Comparison of ENCODE assay signal across 21 cellular contexts in genomic region chr15:64528871-64529270, GRCh38.
DNase-seq lines count a peak whose midpoint lies in the region; ATAC-seq and TF ChIP-seq lines count a peak whose summit lies in the region.
"Had no signal": no experiment of that assay in that cellular context is flagged by ENCODE, and none has a peak within 500 bp of the region (broad histone marks: within the 10 kb centered on the region; RNA-seq: fewer than 3 reads in every experiment).

No MANE protein-coding gene starts in this region.

- TF ChIP-seq CTCF in prostate gland (IDR thresholded peaks at IDR 0.05) = no peak

- peaks cover 78% of the 10 kb centered on the region for H3K4me1 Mint-ChIP-seq in activated naive CD8-positive, alpha-beta T cell (ENCODE audit: low read depth)
- peaks cover 59% of the 10 kb centered on the region for H3K4me1 Mint-ChIP-seq in activated naive CD8-positive, alpha-beta T cell treated with anti-CD3 and anti-CD28 coated beads, Interleukin-2, amount 50 U/mL, for 24 hours

- no peak for TF ChIP-seq POLR2A in prostate gland (IDR thresholded peaks at IDR 0.05)

- no peak overlapping the region for H3K4me3 Mint-ChIP-seq in activated naive CD8-positive, alpha-beta T cell
- H3K4me3 Mint-ChIP-seq in activated naive CD8-positive, alpha-beta T cell treated with anti-CD3 and anti-CD28 coated beads, Interleukin-2, amount 50 U/mL, for 24 hours = no peak overlapping the region
- H3K4me3 Mint-ChIP-seq: B cell; CD4-positive, alpha-beta T cell; CD8-positive, alpha-beta T cell had no signal

- H4K12ac ChIP-seq in trophoblast cell (ENCODE audit: low read depth, low read length) = no peak overlapping the region

- ATAC-seq in activated naive CD8-positive, alpha-beta T cell treated with anti-CD3 and anti-CD28 coated beads, Interleukin-2, amount 50 U/mL, for 24 hours = no peak
- ATAC-seq in HG03457 (IDR thresholded peaks at IDR 0.05; ENCODE audit: unreplicated experiment) = no peak
- no peak for ATAC-seq in HG03354 (IDR thresholded peaks at IDR 0.05; ENCODE audit: poor library complexity, severe bottlenecking, unreplicated experiment)
- ATAC-seq: A549; CD8-positive, alpha-beta T cell; GM12878 had no signal

- no peak overlapping the region for H3K9ac ChIP-seq in trophoblast cell (ENCODE audit: low read length)
- H3K9ac ChIP-seq: BLaER1 treated with 17β-estradiol and CSF1 and Interleukin-3, amounts not matched to agents 10 nM and 100 nM had no signal

- no peak overlapping the region for H3K4ac ChIP-seq in trophoblast cell (ENCODE audit: low read depth, low read length)

- no peak overlapping the region for H2BK120ac ChIP-seq in trophoblast cell (ENCODE audit: insufficient read depth, low read length, poor library complexity)

- H2AFZ ChIP-seq in trophoblast cell (ENCODE audit: insufficient read depth, low read length, poor library complexity) = no peak overlapping the region

- no peak overlapping the region for H3K4me2 ChIP-seq in trophoblast cell (ENCODE audit: low read length)
- H3K4me2 ChIP-seq: A549; BLaER1 treated with 17β-estradiol and CSF1 and Interleukin-3, amounts not matched to agents 10 nM and 100 nM had no signal

- H3K36me3 Mint-ChIP-seq in activated naive CD8-positive, alpha-beta T cell = peaks cover 10% of the 10 kb centered on the region
- H3K36me3 Mint-ChIP-seq in activated naive CD8-positive, alpha-beta T cell treated with anti-CD3 and anti-CD28 coated beads, Interleukin-2, amount 50 U/mL, for 24 hours (ENCODE audit: low read depth) = peaks cover 17% of the 10 kb centered on the region

- H3K4me3 ChIP-seq in trophoblast cell (ENCODE audit: low read depth, low read length) = no peak overlapping the region
- H3K4me3 ChIP-seq in prostate gland = no peak overlapping the region
- H3K4me3 ChIP-seq: A549; BLaER1 treated with 17β-estradiol and CSF1 and Interleukin-3, amounts not matched to agents 10 nM and 100 nM; GM12878 had no signal

- H3K14ac ChIP-seq in trophoblast cell (ENCODE audit: low read length) = no peak overlapping the region

- peak overlapping the region; percentile 9 for H3K27ac ChIP-seq in KOPT-K1 (ENCODE audit: low read depth, low read length, poor library complexity, severe bottlenecking)
- no peak overlapping the region for H3K27ac ChIP-seq in trophoblast cell (ENCODE audit: low read depth, low read length)
- H3K27ac ChIP-seq in prostate gland = no peak overlapping the region
- H3K27ac ChIP-seq: 22Rv1; A549; BLaER1 treated with 17β-estradiol and CSF1 and Interleukin-3, amounts not matched to agents 10 nM and 100 nM; C4-2B had no signal

- H2AK5ac ChIP-seq in trophoblast cell (ENCODE audit: low read length) = no peak overlapping the region

- H3K27me3 ChIP-seq in trophoblast cell (ENCODE audit: insufficient read depth, low read length) (no peaks in the 10 kb centered on the region), prostate gland (replicated peaks; ENCODE audit: insufficient read depth) (no peaks in the 10 kb centered on the region)
- H3K27me3 ChIP-seq: BLaER1 treated with 17β-estradiol and CSF1 and Interleukin-3, amounts not matched to agents 10 nM and 100 nM had no signal

- H2BK12ac ChIP-seq in trophoblast cell (ENCODE audit: low read length) = no peak overlapping the region

- H2BK5ac ChIP-seq in trophoblast cell (ENCODE audit: low read depth, low read length, poor library complexity) = no peak overlapping the region

- H3K27me3 Mint-ChIP-seq in activated naive CD8-positive, alpha-beta T cell = no peaks in the 10 kb centered on the region
- no peaks in the 10 kb centered on the region for H3K27me3 Mint-ChIP-seq in activated naive CD8-positive, alpha-beta T cell treated with anti-CD3 and anti-CD28 coated beads, Interleukin-2, amount 50 U/mL, for 24 hours
- H3K27me3 Mint-ChIP-seq: B cell; CD4-positive, alpha-beta T cell had no signal

- WGBS in trophoblast cell (ENCODE audit: extremely low coverage, insufficient coverage, insufficient read length) = no CpG with 5 or more reads among the region's 10 CpGs
- 92% methylated on average over 10 of the region's 10 CpGs for whole genome bisulfite sequencing in prostate gland

- intact Hi-C loops in prostate gland (cut with DNase I) = no loop called here

- H3K79me1 ChIP-seq in trophoblast cell (ENCODE audit: low read length) = no peaks in the 10 kb centered on the region

- H3K4me1 ChIP-seq in trophoblast cell (ENCODE audit: control insufficient read depth in 1 of 2, insufficient read depth in 2 of 2, low read length in 2 of 2) (no peaks in the 10 kb centered on the region), prostate gland (replicated peaks) (no peaks in the 10 kb centered on the region)

- no peak overlapping the region for H4K91ac ChIP-seq in trophoblast cell (ENCODE audit: low read depth, low read length)

- no peak overlapping the region for H3K23ac ChIP-seq in trophoblast cell (ENCODE audit: low read length)

- H3K36me3 ChIP-seq in KOPT-K1 (ENCODE audit: insufficient read depth, low read length) (peaks cover 11% of the 10 kb centered on the region; the same call in 1 of the 2 replicates), trophoblast cell (ENCODE audit: control insufficient read depth in 1 of 2, insufficient read depth in 2 of 2, low read length in 2 of 2) (peaks cover 9% of the 10 kb centered on the region in 2 experiments), prostate gland (no peaks in the 10 kb centered on the region)

- H4K8ac ChIP-seq in trophoblast cell (ENCODE audit: low read depth, low read length) = no peak overlapping the region

- peak overlapping the region; percentile 28 for H3K27ac Mint-ChIP-seq in activated naive CD8-positive, alpha-beta T cell
- H3K27ac Mint-ChIP-seq in activated naive CD8-positive, alpha-beta T cell treated with anti-CD3 and anti-CD28 coated beads, Interleukin-2, amount 50 U/mL, for 24 hours = no peak overlapping the region
- H3K27ac Mint-ChIP-seq: B cell; CD4-positive, alpha-beta T cell; CD8-positive, alpha-beta T cell had no signal

- H3K9me3 Mint-ChIP-seq in activated naive CD8-positive, alpha-beta T cell (ENCODE audit: low read depth) = no peaks in the 10 kb centered on the region
- no peaks in the 10 kb centered on the region for H3K9me3 Mint-ChIP-seq in activated naive CD8-positive, alpha-beta T cell treated with anti-CD3 and anti-CD28 coated beads, Interleukin-2, amount 50 U/mL, for 24 hours
- H3K9me3 Mint-ChIP-seq: CD4-positive, alpha-beta T cell; CD8-positive, alpha-beta T cell had no signal

- peaks cover 2% of the 10 kb centered on the region for H3K79me2 ChIP-seq in trophoblast cell (ENCODE audit: control insufficient read depth, insufficient read depth, low read length, poor library complexity)

- DNase-seq in activated naive CD8-positive, alpha-beta T cell treated with anti-CD3 and anti-CD28 coated beads, Interleukin-2, amount 50 U/mL, for 24 hours = no peak
- DNase-seq in trophoblast cell (no peak), prostate gland (ENCODE audit: low spot score) (no peak)
- DNase-seq: AML-193; Caco-2; Calu3; CD4-positive, alpha-beta T cell; CD8-positive, alpha-beta T cell; DMS79 treated with DMSO at 0.1 percent for 48 hours; EL; GDM1 had no signal

- H3K9me3 ChIP-seq in KOPT-K1 (ENCODE audit: insufficient read depth, low read length, poor library complexity, severe bottlenecking) (no peaks in the 10 kb centered on the region), trophoblast cell (ENCODE audit: insufficient read depth, low read depth, low read length) (no peaks in the 10 kb centered on the region), prostate gland (no peaks in the 10 kb centered on the region)
- H3K9me3 ChIP-seq: A549, Caco-2 had no signal

- peak overlapping the region; percentile 45 for H3K18ac ChIP-seq in trophoblast cell (ENCODE audit: low read length)
